Comparison of ENCODE assay signal across 40 cellular contexts in genomic region chr6:33483678-33484077, GRCh38.
"Had no signal": no experiment of that assay in that cellular context is flagged by ENCODE, and none has a peak within 500 bp of the region (broad histone marks: within the 10 kb centered on the region; RNA-seq: fewer than 3 reads in every experiment).

No MANE protein-coding gene starts in this region.

- H3K27ac Mint-ChIP-seq: activated naive CD4-positive, alpha-beta T cell treated with anti-CD3 and anti-CD28 coated beads for 36 hours; activated naive CD4-positive, alpha-beta T cell treated with anti-CD3 and anti-CD28 coated beads, Interleukin-2, amount 10 ng/mL, durations not matched to agents 7 days and 5 days; activated naive CD4-positive, alpha-beta T cell treated with anti-CD3 and anti-CD28 coated beads, Interleukin-2, amount 50 U/mL, for 24 hours; activated naive CD4-positive, alpha-beta T cell treated with anti-CD3 and anti-CD28 coated beads, Interleukin-2, amount 50 U/mL, for 72 hours; activated naive CD8-positive, alpha-beta T cell; activated naive CD8-positive, alpha-beta T cell treated with anti-CD3 and anti-CD28 coated beads for 36 hours; activated naive CD8-positive, alpha-beta T cell treated with anti-CD3 and anti-CD28 coated beads, Interleukin-2, amount 10 ng/mL, durations not matched to agents 7 days and 5 days; activated naive CD8-positive, alpha-beta T cell treated with anti-CD3 and anti-CD28 coated beads, Interleukin-2, amount 50 U/mL, for 24 hours; activated T-cell treated with anti-CD3 and anti-CD28 coated beads, Interleukin-2, amount 50 U/mL, for 24 hours; activated T-cell treated with anti-CD3 and anti-CD28 coated beads, Interleukin-2, amount 50 U/mL, for 72 hours; activated T-helper 1 cell treated with anti-CD3 and anti-CD28 coated beads, Interleukin-12 subunit alpha, Interleukin-12 subunit beta, Interleukin-2, Interleukin-4 antibody, amounts not matched to agents 30 ng/mL and 10 ng/mL and 1 ng/mL, durations not matched to agents 14 hours and 24 hours and 36 hours; activated T-helper 17 cell treated with anti-CD3 and anti-CD28 coated beads, Interleukin-2, amount 50 U/mL, for 72 hours; activated T-helper 2 cell treated with anti-CD3 and anti-CD28 coated beads, Interferon-gamma antibody, Interleukin-2, Interleukin-4, amounts not matched to agents 10 μg/mL and 5 μg/mL and 100 μg/mL, durations not matched to agents 14 hours and 24 hours and 36 hours; brain had no signal

- ATAC-seq: activated naive CD4-positive, alpha-beta T cell treated with anti-CD3 and anti-CD28 coated beads, Interleukin-2, amount 50 U/mL, for 72 hours; activated naive CD8-positive, alpha-beta T cell treated with anti-CD3 and anti-CD28 coated beads, Interleukin-2, amount 50 U/mL, for 24 hours; activated T-cell treated with anti-CD3 and anti-CD28 coated beads, Interleukin-2, amount 50 U/mL, for 4 hours; activated T-cell treated with anti-CD3 and anti-CD28 coated beads, Interleukin-2, amount 50 U/mL, for 72 hours; activated T-helper 17 cell treated with anti-CD3 and anti-CD28 coated beads, Interleukin-2, amount 50 U/mL, for 72 hours; body of pancreas had no signal

- FAIRE-seq: astrocyte, bronchial epithelial cell had no signal

- H3K36me3 Mint-ChIP-seq: activated naive CD4-positive, alpha-beta T cell treated with anti-CD3 and anti-CD28 coated beads, Interleukin-2, amount 10 ng/mL, durations not matched to agents 7 days and 5 days; activated naive CD4-positive, alpha-beta T cell treated with anti-CD3 and anti-CD28 coated beads, Interleukin-2, amount 50 U/mL, for 24 hours; activated naive CD4-positive, alpha-beta T cell treated with anti-CD3 and anti-CD28 coated beads, Interleukin-2, amount 50 U/mL, for 72 hours; activated naive CD8-positive, alpha-beta T cell; activated naive CD8-positive, alpha-beta T cell treated with anti-CD3 and anti-CD28 coated beads for 36 hours; activated naive CD8-positive, alpha-beta T cell treated with anti-CD3 and anti-CD28 coated beads, Interleukin-2, amount 10 ng/mL, durations not matched to agents 7 days and 5 days; brain had no signal

- H3K27ac ChIP-seq: adrenal gland, ascending aorta, body of pancreas, brain microvascular endothelial cell, breast epithelium, cardiac muscle cell had no signal

- H3K9me3 Mint-ChIP-seq: activated naive CD4-positive, alpha-beta T cell treated with anti-CD3 and anti-CD28 coated beads for 36 hours; activated naive CD4-positive, alpha-beta T cell treated with anti-CD3 and anti-CD28 coated beads, Interleukin-2, amount 10 ng/mL, durations not matched to agents 7 days and 5 days; activated naive CD4-positive, alpha-beta T cell treated with anti-CD3 and anti-CD28 coated beads, Interleukin-2, amount 50 U/mL, for 24 hours; activated naive CD4-positive, alpha-beta T cell treated with anti-CD3 and anti-CD28 coated beads, Interleukin-2, amount 50 U/mL, for 72 hours; activated naive CD8-positive, alpha-beta T cell treated with anti-CD3 and anti-CD28 coated beads for 36 hours; activated naive CD8-positive, alpha-beta T cell treated with anti-CD3 and anti-CD28 coated beads, Interleukin-2, amount 10 ng/mL, durations not matched to agents 7 days and 5 days; activated naive CD8-positive, alpha-beta T cell treated with anti-CD3 and anti-CD28 coated beads, Interleukin-2, amount 50 U/mL, for 24 hours; activated T-cell treated with anti-CD3 and anti-CD28 coated beads, Interleukin-2, amount 50 U/mL, for 24 hours; activated T-cell treated with anti-CD3 and anti-CD28 coated beads, Interleukin-2, amount 50 U/mL, for 4 hours; activated T-cell treated with anti-CD3 and anti-CD28 coated beads, Interleukin-2, amount 50 U/mL, for 72 hours; activated T-helper 1 cell treated with anti-CD3 and anti-CD28 coated beads, Interleukin-12 subunit alpha, Interleukin-12 subunit beta, Interleukin-2, Interleukin-4 antibody, amounts not matched to agents 30 ng/mL and 10 ng/mL and 1 ng/mL, durations not matched to agents 14 hours and 24 hours and 36 hours; activated T-helper 17 cell treated with anti-CD3 and anti-CD28 coated beads, Interleukin-2, amount 50 U/mL, for 72 hours; central memory CD8-positive, alpha-beta T cell had no signal

- DNase-seq: activated effector memory CD4-positive, alpha-beta T cell treated with anti-CD3 and anti-CD28 coated beads, Interleukin-2, amount 50 U/mL, for 16 hours; activated effector memory CD4-positive, alpha-beta T cell treated with Interleukin-2 at 50 U/mL for 16 hours; activated gamma-delta T cell; activated gamma-delta T cell treated with Interleukin-2 at 50 U/mL for 16 hours; activated naive CD4-positive, alpha-beta T cell; activated naive CD4-positive, alpha-beta T cell treated with anti-CD3 and anti-CD28 coated beads for 36 hours; activated naive CD4-positive, alpha-beta T cell treated with anti-CD3 and anti-CD28 coated beads, Interleukin-2, amount 10 ng/mL, durations not matched to agents 7 days and 5 days; activated naive CD4-positive, alpha-beta T cell treated with anti-CD3 and anti-CD28 coated beads, Interleukin-2, amount 50 U/mL, for 16 hours; activated naive CD4-positive, alpha-beta T cell treated with Interleukin-2 at 50 U/mL for 16 hours; activated naive CD8-positive, alpha-beta T cell treated with anti-CD3 and anti-CD28 coated beads for 36 hours; activated naive CD8-positive, alpha-beta T cell treated with anti-CD3 and anti-CD28 coated beads, Interleukin-2, amount 10 ng/mL, durations not matched to agents 7 days and 5 days; activated naive CD8-positive, alpha-beta T cell treated with anti-CD3 and anti-CD28 coated beads, Interleukin-2, amount 50 U/mL, for 24 hours; activated T-cell treated with anti-CD3 and anti-CD28 coated beads, Interleukin-2, amount 50 U/mL, for 1 hour; activated T-cell treated with anti-CD3 and anti-CD28 coated beads, Interleukin-2, amount 50 U/mL, for 24 hours; activated T-cell treated with anti-CD3 and anti-CD28 coated beads, Interleukin-2, amount 50 U/mL, for 4 hours; activated T-cell treated with anti-CD3 and anti-CD28 coated beads, Interleukin-2, amount 50 U/mL, for 48 hours; activated T-cell treated with anti-CD3 and anti-CD28 coated beads, Interleukin-2, amount 50 U/mL, for 72 hours; adrenal gland; amniotic stem cell; amygdala; anterior cingulate cortex; aorta; body of pancreas; brain microvascular endothelial cell; caudate nucleus; central memory CD4-positive, alpha-beta T cell; cerebellar nuclear complex had no signal

- H3K36me3 ChIP-seq: adrenal gland, ascending aorta, brain microvascular endothelial cell, breast epithelium, cardiac muscle cell had no signal

- H3K4me1 ChIP-seq: adrenal gland, ascending aorta, body of pancreas, breast epithelium had no signal

- H3K4me3 ChIP-seq: adrenal gland, ascending aorta, body of pancreas, breast epithelium, cardiac muscle cell had no signal

- H3K27me3 ChIP-seq: adrenal gland, ascending aorta, body of pancreas, breast epithelium had no signal

- H3K4me1 Mint-ChIP-seq: activated naive CD4-positive, alpha-beta T cell treated with anti-CD3 and anti-CD28 coated beads, Interleukin-2, amount 10 ng/mL, durations not matched to agents 7 days and 5 days; activated naive CD4-positive, alpha-beta T cell treated with anti-CD3 and anti-CD28 coated beads, Interleukin-2, amount 50 U/mL, for 24 hours; activated naive CD8-positive, alpha-beta T cell treated with anti-CD3 and anti-CD28 coated beads for 36 hours; activated naive CD8-positive, alpha-beta T cell treated with anti-CD3 and anti-CD28 coated beads, Interleukin-2, amount 10 ng/mL, durations not matched to agents 7 days and 5 days; activated naive CD8-positive, alpha-beta T cell treated with anti-CD3 and anti-CD28 coated beads, Interleukin-2, amount 50 U/mL, for 24 hours; activated T-helper 17 cell treated with anti-CD3 and anti-CD28 coated beads, Interleukin-2, amount 50 U/mL, for 72 hours; brain; central memory CD8-positive, alpha-beta T cell had no signal

- H3K4me3 Mint-ChIP-seq: activated naive CD4-positive, alpha-beta T cell treated with anti-CD3 and anti-CD28 coated beads for 36 hours; activated naive CD4-positive, alpha-beta T cell treated with anti-CD3 and anti-CD28 coated beads, Interleukin-2, amount 10 ng/mL, durations not matched to agents 7 days and 5 days; activated naive CD4-positive, alpha-beta T cell treated with anti-CD3 and anti-CD28 coated beads, Interleukin-2, amount 50 U/mL, for 24 hours; activated naive CD8-positive, alpha-beta T cell; activated naive CD8-positive, alpha-beta T cell treated with anti-CD3 and anti-CD28 coated beads for 36 hours; activated naive CD8-positive, alpha-beta T cell treated with anti-CD3 and anti-CD28 coated beads, Interleukin-2, amount 10 ng/mL, durations not matched to agents 7 days and 5 days; activated naive CD8-positive, alpha-beta T cell treated with anti-CD3 and anti-CD28 coated beads, Interleukin-2, amount 50 U/mL, for 24 hours; activated T-cell treated with anti-CD3 and anti-CD28 coated beads, Interleukin-2, amount 50 U/mL, for 24 hours; activated T-cell treated with anti-CD3 and anti-CD28 coated beads, Interleukin-2, amount 50 U/mL, for 4 hours; activated T-cell treated with anti-CD3 and anti-CD28 coated beads, Interleukin-2, amount 50 U/mL, for 72 hours; activated T-helper 1 cell treated with anti-CD3 and anti-CD28 coated beads, Interleukin-12 subunit alpha, Interleukin-12 subunit beta, Interleukin-2, Interleukin-4 antibody, amounts not matched to agents 30 ng/mL and 10 ng/mL and 1 ng/mL, durations not matched to agents 14 hours and 24 hours and 36 hours; activated T-helper 17 cell treated with anti-CD3 and anti-CD28 coated beads, Interleukin-2, amount 50 U/mL, for 72 hours; brain; central memory CD8-positive, alpha-beta T cell had no signal

- H3K27me3 Mint-ChIP-seq: activated naive CD4-positive, alpha-beta T cell treated with anti-CD3 and anti-CD28 coated beads, Interleukin-2, amount 50 U/mL, for 24 hours; activated naive CD8-positive, alpha-beta T cell; activated naive CD8-positive, alpha-beta T cell treated with anti-CD3 and anti-CD28 coated beads for 36 hours; activated naive CD8-positive, alpha-beta T cell treated with anti-CD3 and anti-CD28 coated beads, Interleukin-2, amount 50 U/mL, for 24 hours had no signal

- H3K9me3 ChIP-seq: adrenal gland, ascending aorta, body of pancreas, breast epithelium had no signal
